Comparison of ENCODE assay signal across 9 cellular contexts in genomic region chr2:119126650-119127049, GRCh38. TPM values are rescaled to one million over a fixed set of nuclear protein-coding genes. Genes with fewer than 3 reads are reported as not detected.
DNase-seq lines count a peak whose midpoint lies in the region; ATAC-seq, FAIRE-seq and TF ChIP-seq lines count a peak whose summit lies in the region.
"Had no signal": no experiment of that assay in that cellular context is flagged by ENCODE, and none has a peak within 500 bp of the region (broad histone marks: within the 10 kb centered on the region; RNA-seq: fewer than 3 reads in every experiment).

No MANE protein-coding gene starts in this region.

- peak; percentile 34 to 50 for DNase-seq in A549 (ENCODE audit: low read depth in 1 of 2, low spot score in 1 of 2)
- DNase-seq in RWPE2 (ENCODE audit: low spot score) = no peak
- peak; percentile 32 for DNase-seq in colonic mucosa
- peak; percentile 14 for DNase-seq in small intestine
- no peak for DNase-seq in HTR-8/SVneo (ENCODE audit: insufficient read length, low spot score)

- H3K27ac ChIP-seq in A549 (no peak overlapping the region), RWPE2 (ENCODE audit: poor library complexity, severe bottlenecking) (no peak overlapping the region), colonic mucosa (no peak overlapping the region), small intestine (ENCODE audit: low read depth in 1 of 2, low read length in 1 of 2) (no peak overlapping the region)
- H3K27ac ChIP-seq: body of pancreas had no signal

- H3K4me3 ChIP-seq in A549 (no peak overlapping the region), RWPE2 (ENCODE audit: severe bottlenecking) (no peak overlapping the region), colonic mucosa (no peak overlapping the region), small intestine (ENCODE audit: low read depth in 1 of 2, low read length in 2 of 2) (no peak overlapping the region)
- H3K4me3 ChIP-seq: body of pancreas had no signal

- H3K9ac ChIP-seq in colonic mucosa (ENCODE audit: low read depth in 2 of 2, low read length in 2 of 2) = no peak overlapping the region

- H3K36me3 ChIP-seq in RWPE2 (ENCODE audit: low read depth) (no peaks in the 10 kb centered on the region), colonic mucosa (no peaks in the 10 kb centered on the region), small intestine (ENCODE audit: control insufficient read depth in 2 of 2, insufficient read depth in 2 of 2, low read length in 2 of 2) (no peaks in the 10 kb centered on the region)

- POLR2A ChIA-PET in A549 (lab: Yijun Ruan, JAX) = interaction anchor here (0.7 kb wide), 1 partner anchor 33 kb away, joined by 6 read pairs; no protein-coding TSS in a partner anchor

- intact Hi-C loops in colonic mucosa (cut with DNase I) = loop anchor here (5.0 kb wide), 1 partner anchor 249 kb away; no protein-coding TSS in a partner anchor

- no peak for TF ChIP-seq POLR2A in A549 (IDR thresholded peaks at IDR 0.05; ENCODE audit: low read length)

- H3K9me3 ChIP-seq in A549 (no peaks in the 10 kb centered on the region), RWPE2 (ENCODE audit: severe bottlenecking) (no peaks in the 10 kb centered on the region), colonic mucosa (no peaks in the 10 kb centered on the region), small intestine (ENCODE audit: control insufficient read depth, low read depth) (no peaks in the 10 kb centered on the region)
- H3K9me3 ChIP-seq: body of pancreas had no signal

- no peak overlapping the region for H3K4me2 ChIP-seq in A549

- ATAC-seq in A549 (peak; percentile 51 to 83; a peak in 4 of 6 replicates), GM18868 (IDR thresholded peaks at IDR 0.05; ENCODE audit: unreplicated experiment) (peak; percentile 45), RWPE2 (ENCODE audit: low read depth) (peak; percentile 27; the same call in 1 of the 3 replicates), HG02981 (IDR thresholded peaks at IDR 0.05; ENCODE audit: unreplicated experiment) (no peak), HG02798 (IDR thresholded peaks at IDR 0.05; ENCODE audit: poor library complexity, unreplicated experiment) (no peak)
- ATAC-seq: body of pancreas had no signal

- TF ChIP-seq CTCF in A549 (IDR thresholded peaks at IDR 0.05) = peak; percentile 42
- TF ChIP-seq CTCF in RWPE2 (IDR thresholded peaks at IDR 0.05; ENCODE audit: poor library complexity, severe bottlenecking) = peak; percentile 53
- TF ChIP-seq CTCF in colonic mucosa (IDR thresholded peaks at IDR 0.05) = peak; percentile 55

- no peak for TF ChIP-seq EP300 in A549 (IDR thresholded peaks at IDR 0.05)

- H3K27me3 ChIP-seq in RWPE2 (ENCODE audit: insufficient read depth, poor library complexity, severe bottlenecking) (peaks cover 37% of the 10 kb centered on the region), colonic mucosa (no peaks in the 10 kb centered on the region), small intestine (ENCODE audit: control insufficient read depth in 2 of 2, insufficient read depth in 2 of 2, low read length in 2 of 2) (peaks cover 0 to 10% of the 10 kb centered on the region in 2 donors)
- H3K27me3 ChIP-seq: body of pancreas had no signal

- CTCF ChIA-PET in A549 (lab: Yijun Ruan, JAX) = interaction anchor here (0.7 to 3.6 kb wide), 5 partner anchors 13 to 244 kb away, joined by 3 to 21 read pairs (median 4); no protein-coding TSS in a partner anchor

- TF ChIP-seq RAD21 in A549 (conservative IDR thresholded peaks at IDR 0.05 in 1 of 2, IDR thresholded peaks at IDR 0.05 in 1 of 2) = peak in 1 of 2 experiments; percentile 21; a peak in 1 of 5 replicates

- FAIRE-seq in A549 (lab: Jason Lieb, UNC) (no peak), small intestine (lab: Jason Lieb, UNC) (no peak), HTR-8/SVneo (lab: Jason Lieb, UNC) (no peak)

- no peaks in the 10 kb centered on the region for H3K4me1 ChIP-seq in A549
- H3K4me1 ChIP-seq in RWPE2 (ENCODE audit: insufficient read depth, poor library complexity, severe bottlenecking) = no peaks in the 10 kb centered on the region
- no peaks in the 10 kb centered on the region for H3K4me1 ChIP-seq in colonic mucosa
- H3K4me1 ChIP-seq in small intestine (ENCODE audit: control insufficient read depth in 2 of 2, insufficient read depth in 1 of 2, low read depth in 1 of 2, low read length in 1 of 2) = no peaks in the 10 kb centered on the region

- 67% methylated on average over 4 of the region's 13 CpGs for WGBS in A549 (ENCODE audit: missing lambda C conversion rate)
- 11 to 20% (median 15%) methylated on average over 13 of the region's 13 CpGs for WGBS in small intestine, 3 donors

TF ChIP-seq in A549, 52 proteins besides CTCF, POLR2A, EP300 and RAD21:
- TF ChIP-seq KDM5A (IDR thresholded peaks at IDR 0.05) (no peak), RARB (CRISPR knock-in tag; IDR thresholded peaks at IDR 0.05) (no peak), SMC3 (IDR thresholded peaks at IDR 0.05) (0 out of 3 replicates have a peak, but pooled peaks have one; percentile 20), KDM1A (IDR thresholded peaks at IDR 0.05; ENCODE audit: low read depth) (no peak)

RNA-seq across cellular contexts. Expression of gene C1QL2, which starts 31.9 kb away (rescaled TPM):
- polyA plus RNA-seq in A549 (2011; rRNA removed) = not detected in 2 replicates
- polyA plus RNA-seq in A549 (2012; cell fraction: cytosol; rRNA removed) = not detected in 2 replicates
- polyA plus RNA-seq in A549 (2012; cell fraction: nucleus; rRNA removed) = 0.02 and 0.06 TPM in 2 replicates
- not detected in 3 replicates for polyA plus RNA-seq in A549 (2017; fragmentation: RNase III; extraction: RNeasy Plus Mini Kit Qiagen cat#74134 plus additional on column Dnase treatment)
- polyA minus RNA-seq in A549 (2011; rRNA and poly(A)+ RNA removed) = not detected in 2 replicates
- total RNA-seq in colonic mucosa = not detected
- not detected for polyA plus RNA-seq in small intestine

Comparison
In these comparisons a context has a peak if more than half of its experiments do, and no peak if none do; other contexts are left out.
1. ATAC-seq: peak in A549 (2 of 2), GM18868 (single experiment) and RWPE2 (single experiment); none in HG02981 (single experiment) and HG02798 (single experiment).
2. DNase-seq: peak in A549 (2 of 2), colonic mucosa (single experiment) and small intestine (single experiment); none in RWPE2 (single experiment) and HTR-8/SVneo (single experiment).
3. Peak in every context shown above with its lines, with median percentiles within 50 percentile points of each other: CTCF ChIP-seq.